In the genomic region with DNA sequence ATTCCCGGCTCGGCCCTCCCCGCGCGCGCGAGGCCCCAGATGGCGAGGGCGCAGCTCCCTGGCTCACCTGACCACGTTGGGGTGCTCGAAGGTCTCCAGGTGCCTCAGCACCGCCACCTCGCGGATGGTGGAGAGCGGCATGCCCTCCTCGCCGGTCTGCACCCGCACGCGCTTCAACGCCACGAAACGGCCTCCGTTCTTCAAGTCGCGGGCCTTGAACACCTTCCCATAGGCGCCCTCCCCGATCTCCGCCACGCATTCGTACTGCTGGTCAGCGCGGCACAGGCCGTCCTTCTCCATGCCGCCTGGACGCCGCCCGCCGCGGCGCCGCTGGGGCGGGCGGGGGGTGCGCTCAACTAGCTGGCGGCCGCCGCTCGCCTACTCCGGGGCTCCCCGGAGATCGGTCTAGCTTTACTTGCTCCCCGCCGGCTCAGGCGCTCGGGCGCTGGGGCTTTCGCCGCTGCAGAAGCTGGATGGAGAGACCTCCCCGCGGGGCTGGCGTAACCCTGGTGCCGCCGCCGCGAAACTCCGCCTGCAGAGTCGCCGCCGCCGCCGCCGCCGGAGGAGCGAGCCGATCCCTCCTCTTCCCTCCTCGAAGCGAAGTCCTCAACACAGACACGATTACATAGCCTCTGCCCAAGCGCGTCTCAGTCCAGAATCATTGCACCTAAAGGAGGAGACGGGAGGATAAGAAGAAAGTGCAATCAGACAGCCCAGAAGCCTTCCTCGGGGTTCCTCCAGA, we compare ENCODE assay signal across 8 cellular contexts. TPM values are rescaled to one million over a fixed set of nuclear protein-coding genes. Genes with fewer than 3 reads are reported as not detected.
DNase-seq lines count a peak whose midpoint lies in the region; ATAC-seq and TF ChIP-seq lines count a peak whose summit lies in the region.

No MANE protein-coding gene starts in this region.

- peaks cover 2 to 35% of the 10 kb centered on the region in 2 donors for H3K4me1 ChIP-seq in left lung

- H3K36me3 ChIP-seq in left lung: no peaks in the 10 kb centered on the region

- intact Hi-C loops in left lung (cut with DNase I): loop anchor here in 1 of 2 donors (5.0 kb wide), 2 partner anchors 136 to 211 kb away; no protein-coding TSS in a partner anchor

- DNase-seq in AG08395 (ENCODE audit: low spot score) (peak; percentile 58), NCI-H226 (peak; percentile 75), choroid plexus epithelial cell (ENCODE audit: low read depth) (peak; percentile 88), left lung (peak; percentile 90 to 96)
- peak; percentile 81 to 82 for DNase-seq in activated CD4-positive, alpha-beta T cell treated with anti-CD3 and anti-CD28 coated beads for 24 hours (ENCODE audit: low read depth in 2 of 2)
- peak; percentile 90 for DNase-seq in stimulated activated CD4-positive, alpha-beta T cell treated with anti-CD3 and anti-CD28 coated beads, Interleukin-4, amount 100 ng/mL, for 1 hour

- H3K9me3 ChIP-seq in left lung: no peaks in the 10 kb centered on the region

- ATAC-seq in GM18867 (IDR thresholded peaks at IDR 0.05; ENCODE audit: unreplicated experiment): peak; percentile 58
- peak; percentile 49 for ATAC-seq in HG03097 (IDR thresholded peaks at IDR 0.05; ENCODE audit: low FRiP score, unreplicated experiment)
- ATAC-seq in left lung: peak; percentile 85

- H3K4me3 ChIP-seq in choroid plexus epithelial cell (ENCODE audit: low read depth, low read length) (peak overlapping the region; percentile 85), left lung (peak overlapping the region; percentile 82 to 93)

- peak overlapping the region; percentile 86 to 87 for H3K27ac ChIP-seq in left lung

- no peaks in the 10 kb centered on the region for H3K27me3 ChIP-seq in left lung

- TF ChIP-seq CTCF in choroid plexus epithelial cell (conservative IDR thresholded peaks at IDR 0.05; ENCODE audit: low read depth, low read length): peak; percentile 85
- peak; percentile 84 to 88 for TF ChIP-seq CTCF in left lung (IDR thresholded peaks at IDR 0.05)

RNA-seq across cellular contexts. Expression of a gene that starts 3.2 kb away (rescaled TPM):
- 10 to 100 TPM; 20.3 to 24.0 TPM for total RNA-seq in left lung

Comparison
In these comparisons a context has a peak if more than half of its experiments do, and no peak if none do; other contexts are left out.
1. Peak in every context shown above with its lines: DNase-seq, ATAC-seq, H3K4me3 ChIP-seq and H3K27ac ChIP-seq.